Comparison of ENCODE assay signal across 21 cellular contexts in genomic region chr7:73988197-73988596, GRCh38. TPM values are rescaled to one million over a fixed set of nuclear protein-coding genes. Genes with fewer than 3 reads are reported as not detected.
A peak's percentile ranks its signal among the peaks of the same experiment; 100 is the strongest.
DNase-seq lines count a peak whose midpoint lies in the region; ATAC-seq and TF ChIP-seq lines count a peak whose summit lies in the region.
"Had no signal": no experiment of that assay in that cellular context is flagged by ENCODE, and none has a peak within 500 bp of the region (broad histone marks: within the 10 kb centered on the region; RNA-seq: fewer than 3 reads in every experiment).

No MANE protein-coding gene starts in this region.

- H4K20me1 ChIP-seq in IMR-90 (ENCODE audit: insufficient read depth, low read length) = no peaks in the 10 kb centered on the region

- no peak overlapping the region for H2BK5ac ChIP-seq in IMR-90 (ENCODE audit: low read depth, low read length, poor library complexity, severe bottlenecking)

- H2AK9ac ChIP-seq in IMR-90 (replicated peaks; ENCODE audit: low read depth, low read length, poor library complexity) = no peak overlapping the region

- H3K27me3 Mint-ChIP-seq in activated T-helper 17 cell treated with anti-CD3 and anti-CD28 coated beads, Interleukin-2, amount 50 U/mL, for 72 hours = no peaks in the 10 kb centered on the region
- H3K27me3 Mint-ChIP-seq: T-cell had no signal

- H3K9me1 ChIP-seq in IMR-90 (ENCODE audit: insufficient read depth, low read length) = peaks cover 8% of the 10 kb centered on the region

- no peak overlapping the region for H3K56ac ChIP-seq in IMR-90 (ENCODE audit: extremely low read depth, insufficient read depth, low read length)

- no CpG with 5 or more reads among the region's 9 CpGs for WGBS in IMR-90 (ENCODE audit: extremely low coverage in 2 of 2, insufficient read length in 1 of 2), 2 experiments

- no TSS peak for BruUV-seq in IMR-90 (replicated peaks; lab: Mats Ljungman, UMichigan)

- H2BK20ac ChIP-seq in IMR-90 (ENCODE audit: low read depth, low read length) = no peak overlapping the region

- 0 out of 2 replicates have a peak overlapping the region, but pooled peaks have one; percentile 24 for H2AK5ac ChIP-seq in IMR-90 (ENCODE audit: low read depth, low read length)

- no peak overlapping the region for H4K91ac ChIP-seq in IMR-90 (ENCODE audit: insufficient read depth, low read depth, low read length)

- no peaks in the 10 kb centered on the region; a peak in 1 of 4 replicates for H3K79me1 ChIP-seq in IMR-90 (ENCODE audit: low read depth in 1 of 2, low read length in 2 of 2)

- H3K36me3 Mint-ChIP-seq in activated T-helper 17 cell treated with anti-CD3 and anti-CD28 coated beads, Interleukin-2, amount 50 U/mL, for 72 hours (ENCODE audit: low read depth) = no peaks in the 10 kb centered on the region
- H3K36me3 Mint-ChIP-seq: immature natural killer cell, neural progenitor cell, T-cell had no signal

- no peaks in the 10 kb centered on the region for H3K27me3 ChIP-seq in IMR-90 (ENCODE audit: control insufficient read depth, insufficient read depth, low read length)
- H3K27me3 ChIP-seq: BE2C, foreskin keratinocyte, neural progenitor cell, Peyer's patch had no signal

- no peak overlapping the region for H3K4me3 ChIP-seq in IMR-90 (ENCODE audit: insufficient read depth, low read depth, low read length)
- H3K4me3 ChIP-seq: neural progenitor cell, Peyer's patch had no signal

- DNase-seq in IMR-90 (peak; percentile 21), caudate nucleus (lab: John Stamatoyannopoulos, UW) (peak in 54 of 61 donors; percentile 8 to 78 (median 53)), hippocampal formation (lab: John Stamatoyannopoulos, UW) (peak; percentile 7 to 74), superior temporal gyrus (ENCODE audit: extremely low spot score) (peak; percentile 66), DMS 273 treated with DMSO at 0.1 percent for 48 hours (lab: John Stamatoyannopoulos, UW) (no peak), AML-193 (lab: John Stamatoyannopoulos, UW) (no peak)
- DNase-seq: activated CD4-positive, alpha-beta memory T cell treated with anti-CD3 and anti-CD28 coated beads, Interleukin-2, amount 10 ng/mL, durations not matched to agents 7 days and 5 days; BE2C; foreskin keratinocyte; immature natural killer cell; KBM-7; mesenchymal stem cell; NCI-H1105 treated with DMSO at 0.1 percent for 48 hours; NCI-H2171; NCI-H774; Peyer's patch; stimulated activated CD4-positive, alpha-beta T cell treated with anti-CD3 and anti-CD28 coated beads, Interleukin-4, amount 100 ng/mL, for 24 hours; T-cell had no signal

- H3K9ac ChIP-seq in IMR-90 (ENCODE audit: low read depth, low read length) = no peak overlapping the region
- H3K9ac ChIP-seq: neural progenitor cell had no signal

- intact Hi-C loops in IMR-90 (cut with micrococcal nuclease) = no loop called here

- dilution Hi-C loops in IMR-90 (cut with HindIII; ENCODE audit: low sequenced_read_pairs, unreplicated experiment) = no loop called here

- POLR2A ChIA-PET in IMR-90 (lab: Charles Lee; ENCODE audit: unreplicated experiment) = no interaction called here

- no peaks in the 10 kb centered on the region for H3K9me3 Mint-ChIP-seq in activated T-helper 17 cell treated with anti-CD3 and anti-CD28 coated beads, Interleukin-2, amount 50 U/mL, for 72 hours
- H3K9me3 Mint-ChIP-seq: activated CD4-positive, alpha-beta memory T cell treated with anti-CD3 and anti-CD28 coated beads, Interleukin-2, amount 10 ng/mL, durations not matched to agents 7 days and 5 days; activated T-helper 1 cell treated with anti-CD3 and anti-CD28 coated beads, Interleukin-12 subunit alpha, Interleukin-12 subunit beta, Interleukin-2, Interleukin-4 antibody, amounts not matched to agents 30 ng/mL and 10 ng/mL and 1 ng/mL, durations not matched to agents 14 hours and 24 hours and 36 hours; immature natural killer cell; neural progenitor cell; T-cell had no signal

- H2AFZ ChIP-seq in IMR-90 (replicated peaks; ENCODE audit: low read length, poor library complexity) = no peak overlapping the region
- H2AFZ ChIP-seq: neural progenitor cell had no signal

- no peak for TF ChIP-seq POLR2A in IMR-90 (IDR thresholded peaks at IDR 0.05; ENCODE audit: low read depth, low read length)

- no peak overlapping the region for H2BK120ac ChIP-seq in IMR-90 (ENCODE audit: low read depth, low read length)

- H3K4me1 Mint-ChIP-seq in activated T-helper 17 cell treated with anti-CD3 and anti-CD28 coated beads, Interleukin-2, amount 50 U/mL, for 72 hours = no peaks in the 10 kb centered on the region
- H3K4me1 Mint-ChIP-seq: activated CD4-positive, alpha-beta memory T cell treated with anti-CD3 and anti-CD28 coated beads, Interleukin-2, amount 10 ng/mL, durations not matched to agents 7 days and 5 days; immature natural killer cell; T-cell had no signal

- no peaks in the 10 kb centered on the region for H3K36me3 ChIP-seq in IMR-90 (ENCODE audit: control insufficient read depth, insufficient read depth, low read length)
- H3K36me3 ChIP-seq: BE2C, neural progenitor cell, Peyer's patch had no signal

- no peak overlapping the region for H3K4me3 Mint-ChIP-seq in activated T-helper 17 cell treated with anti-CD3 and anti-CD28 coated beads, Interleukin-2, amount 50 U/mL, for 72 hours
- H3K4me3 Mint-ChIP-seq: activated CD4-positive, alpha-beta memory T cell treated with anti-CD3 and anti-CD28 coated beads, Interleukin-2, amount 10 ng/mL, durations not matched to agents 7 days and 5 days; activated T-helper 1 cell treated with anti-CD3 and anti-CD28 coated beads, Interleukin-12 subunit alpha, Interleukin-12 subunit beta, Interleukin-2, Interleukin-4 antibody, amounts not matched to agents 30 ng/mL and 10 ng/mL and 1 ng/mL, durations not matched to agents 14 hours and 24 hours and 36 hours; immature natural killer cell; neural progenitor cell; T-cell had no signal

- H3K4ac ChIP-seq in IMR-90 (ENCODE audit: low read depth, low read length) = no peak overlapping the region

- in situ Hi-C loops in IMR-90 (cut with MboI; ENCODE audit: low sequenced_read_pairs) = no loop called here

- no peak for TF ChIP-seq RAD21 in IMR-90 (IDR thresholded peaks at IDR 0.05; ENCODE audit: low read length)

- peaks cover 4% of the 10 kb centered on the region; the same call in 1 of the 2 replicates for H3K9me3 ChIP-seq in IMR-90 (ENCODE audit: control insufficient read depth, insufficient read depth, low read length)
- H3K9me3 ChIP-seq: BE2C, Peyer's patch had no signal

- H4K8ac ChIP-seq in IMR-90 (ENCODE audit: low read depth in 2 of 2, low read length in 2 of 2) = no peak overlapping the region

- H3K27ac Mint-ChIP-seq in activated T-helper 17 cell treated with anti-CD3 and anti-CD28 coated beads, Interleukin-2, amount 50 U/mL, for 72 hours = no peak overlapping the region
- H3K27ac Mint-ChIP-seq: activated CD4-positive, alpha-beta memory T cell treated with anti-CD3 and anti-CD28 coated beads, Interleukin-2, amount 10 ng/mL, durations not matched to agents 7 days and 5 days; activated T-helper 1 cell treated with anti-CD3 and anti-CD28 coated beads, Interleukin-12 subunit alpha, Interleukin-12 subunit beta, Interleukin-2, Interleukin-4 antibody, amounts not matched to agents 30 ng/mL and 10 ng/mL and 1 ng/mL, durations not matched to agents 14 hours and 24 hours and 36 hours; immature natural killer cell; T-cell had no signal

- CTCF ChIA-PET in IMR-90 (lab: Yijun Ruan, JAX) = no interaction called here

- no peak for TF ChIP-seq CTCF in IMR-90 (conservative IDR thresholded peaks at IDR 0.05; ENCODE audit: low read depth, low read length)

- no peak overlapping the region for H3K18ac ChIP-seq in IMR-90 (ENCODE audit: low read depth, low read length)

- H3K27ac ChIP-seq in IMR-90 (ENCODE audit: insufficient read depth, low read length) = no peak overlapping the region
- H3K27ac ChIP-seq in caudate nucleus (ENCODE audit: low read depth, low read length) = peak overlapping the region; percentile 26
- H3K27ac ChIP-seq: foreskin keratinocyte, neural progenitor cell, Peyer's patch had no signal

- H3K4me2 ChIP-seq in IMR-90 (ENCODE audit: low read depth, low read length) = no peak overlapping the region
- H3K4me2 ChIP-seq: neural progenitor cell had no signal

- no peak overlapping the region for H3K23ac ChIP-seq in IMR-90 (ENCODE audit: low read depth, low read length)

- no peak overlapping the region; the same call in 2 of the 3 replicates for H2BK15ac ChIP-seq in IMR-90 (ENCODE audit: low read depth, low read length)

- H4K5ac ChIP-seq in IMR-90 (ENCODE audit: low read depth, low read length) = no peak overlapping the region

- peaks cover 15% of the 10 kb centered on the region for H3K4me1 ChIP-seq in IMR-90 (ENCODE audit: control insufficient read depth, insufficient read depth, low read length)
- H3K4me1 ChIP-seq: BE2C, foreskin keratinocyte, neural progenitor cell had no signal

- H3K14ac ChIP-seq in IMR-90 (replicated peaks; ENCODE audit: low read depth, low read length) = no peak overlapping the region

- ATAC-seq in IMR-90 (ENCODE audit: low read depth) = no peak
- ATAC-seq in activated T-helper 17 cell treated with anti-CD3 and anti-CD28 coated beads, Interleukin-2, amount 50 U/mL, for 72 hours (replicated peaks) = no peak
- ATAC-seq: foreskin keratinocyte, T-cell had no signal

TF ChIP-seq in IMR-90, 13 proteins besides CTCF, POLR2A, EP300 and RAD21:
- TF ChIP-seq RCOR1 (IDR thresholded peaks at IDR 0.05; ENCODE audit: insufficient replicate concordance, low read length) (no peak), SMC3 (IDR thresholded peaks at IDR 0.05; ENCODE audit: low read depth, low read length) (no peak), FOS (IDR thresholded peaks at IDR 0.05; ENCODE audit: low read depth, low read length) (no peak), RFX5 (IDR thresholded peaks at IDR 0.05; ENCODE audit: low read depth, low read length) (no peak)

RNA-seq across cellular contexts. Expression of gene ELN, which starts 39.8 kb away (rescaled TPM):
- 1.9 and 2.2 TPM in 2 replicates for total RNA-seq in IMR-90 (2012; rRNA removed)
- 14.3 and 15.3 TPM in 2 replicates for polyA plus RNA-seq in IMR-90 (2012; rRNA removed)
- polyA plus RNA-seq in IMR-90 (2012; cell fraction: cytosol; rRNA removed) = 9.6 and 12.3 TPM in 2 replicates
- polyA plus RNA-seq in IMR-90 (2012; cell fraction: nucleus; rRNA removed; ENCODE audit: low replicate concordance) = 5.9 and 15.2 TPM in 2 replicates
- total RNA-seq in activated T-helper 17 cell treated with anti-CD3 and anti-CD28 coated beads, Interleukin-2, amount 50 U/mL, for 72 hours = not detected
- total RNA-seq: activated CD4-positive, alpha-beta memory T cell treated with anti-CD3 and anti-CD28 coated beads, Interleukin-2, amount 10 ng/mL, durations not matched to agents 7 days and 5 days; activated T-helper 1 cell treated with anti-CD3 and anti-CD28 coated beads, Interleukin-12 subunit alpha, Interleukin-12 subunit beta, Interleukin-2, Interleukin-4 antibody, amounts not matched to agents 30 ng/mL and 10 ng/mL and 1 ng/mL, durations not matched to agents 14 hours and 24 hours and 36 hours; foreskin keratinocyte had no signal
- polyA plus RNA-seq: foreskin keratinocyte, immature natural killer cell had no signal

Comparison
In these comparisons a context has a peak if more than half of its experiments do, and no peak if none do; other contexts are left out.
1. DNase-seq: peak in IMR-90 (single experiment), caudate nucleus (54 of 61), hippocampal formation (2 of 2) and superior temporal gyrus (single experiment); none in DMS 273 treated with DMSO at 0.1 percent for 48 hours (single experiment) and AML-193 (0 of 2).